In the genomic region with DNA sequence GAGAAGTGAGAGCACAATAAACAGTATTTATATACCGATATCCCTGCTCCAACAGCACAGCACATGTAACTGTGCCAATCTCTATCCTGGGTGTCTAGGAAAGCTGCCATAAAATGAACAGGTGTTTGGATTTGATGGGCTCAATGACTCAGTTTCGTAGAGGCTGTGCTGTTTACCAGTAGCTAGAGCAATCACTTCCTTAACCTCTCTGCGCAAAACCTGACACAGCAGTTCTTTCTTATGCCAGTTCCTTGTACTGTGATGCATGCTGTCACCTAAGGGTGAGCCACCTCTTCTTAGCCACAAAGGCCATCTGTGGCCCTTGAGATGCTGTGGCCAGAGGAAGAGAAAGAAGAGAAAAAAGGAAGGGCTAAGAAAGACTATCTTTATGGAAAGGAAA, we compare ENCODE assay signal across 1 cellular context.
TF ChIP-seq lines count a peak whose summit lies in the region.

No MANE protein-coding gene starts in this region.

TF ChIP-seq in GM23338, 12 proteins besides CTCF, POLR2A, EP300 and RAD21 (continued from another document):
- TF ChIP-seq, protein P1, sequence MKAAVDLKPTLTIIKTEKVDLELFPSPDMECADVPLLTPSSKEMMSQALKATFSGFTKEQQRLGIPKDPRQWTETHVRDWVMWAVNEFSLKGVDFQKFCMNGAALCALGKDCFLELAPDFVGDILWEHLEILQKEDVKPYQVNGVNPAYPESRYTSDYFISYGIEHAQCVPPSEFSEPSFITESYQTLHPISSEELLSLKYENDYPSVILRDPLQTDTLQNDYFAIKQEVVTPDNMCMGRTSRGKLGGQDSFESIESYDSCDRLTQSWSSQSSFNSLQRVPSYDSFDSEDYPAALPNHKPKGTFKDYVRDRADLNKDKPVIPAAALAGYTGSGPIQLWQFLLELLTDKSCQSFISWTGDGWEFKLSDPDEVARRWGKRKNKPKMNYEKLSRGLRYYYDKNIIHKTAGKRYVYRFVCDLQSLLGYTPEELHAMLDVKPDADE (IDR thresholded peaks at IDR 0.05) = no peak
- TF ChIP-seq POLR2AphosphoS5 (IDR thresholded peaks at IDR 0.05; ENCODE audit: low read depth) = no peak
- no peak for TF ChIP-seq STAT1 (IDR thresholded peaks at IDR 0.05; ENCODE audit: unreplicated experiment)
